In the genomic region with DNA sequence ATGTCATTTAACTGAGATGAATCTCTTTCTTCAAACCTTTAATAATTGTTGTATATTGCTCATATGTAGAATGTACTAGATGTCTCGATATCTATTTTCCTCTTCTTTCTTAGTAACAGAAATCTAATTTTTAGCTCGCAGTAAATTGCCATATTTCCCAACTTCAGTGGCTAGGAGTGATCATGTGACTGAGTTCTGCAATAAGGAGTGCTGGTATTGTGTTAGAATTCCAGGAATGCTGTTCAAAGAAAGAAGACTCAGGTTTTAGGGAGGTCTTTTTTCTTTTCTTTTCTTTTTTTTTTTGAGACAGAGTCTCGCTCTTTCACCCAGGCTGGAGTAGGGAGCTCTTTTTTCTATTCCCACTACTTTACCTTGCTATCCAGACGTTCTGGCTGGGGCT, we compare ENCODE assay signal across 1 cellular context.
TF ChIP-seq lines count a peak whose summit lies in the region.

No MANE protein-coding gene starts in this region.

TF ChIP-seq in H1, 55 proteins besides CTCF, POLR2A, EP300 and RAD21:
- TF ChIP-seq TEAD4 (IDR thresholded peaks at IDR 0.05; ENCODE audit: low read depth, low read length) = peak; percentile 70
- TF ChIP-seq MAX (IDR thresholded peaks at IDR 0.05) = no peak
- no peak for TF ChIP-seq SP4 (IDR thresholded peaks at IDR 0.05; ENCODE audit: low read length)
TF ChIP-seq in H1: peak in this region for 1.
